Comparison of ENCODE assay signal across 18 cellular contexts in genomic region chr5:82985763-82986162, GRCh38.
"Had no signal": no experiment of that assay in that cellular context is flagged by ENCODE, and none has a peak within 500 bp of the region (broad histone marks: within the 10 kb centered on the region; RNA-seq: fewer than 3 reads in every experiment).

No MANE protein-coding gene starts in this region.

- H2AFZ ChIP-seq: hepatocyte had no signal

- H3K27me3 ChIP-seq: cardiac muscle cell, hepatocyte, upper lobe of left lung had no signal

- H3K27ac ChIP-seq: upper lobe of left lung had no signal

- H3K4me3 Mint-ChIP-seq: activated B cell treated with CpG ODN at 0.5 μM for 24 hours; activated CD8-positive, alpha-beta T cell treated with anti-CD3 and anti-CD28 coated beads for 36 hours; activated T-cell treated with anti-CD3 and anti-CD28 coated beads, Interleukin-2, amount 50 U/mL, for 4 hours; naive thymus-derived CD4-positive, alpha-beta T cell; stimulated activated naive CD8-positive, alpha-beta T cell treated with anti-CD3 and anti-CD28 coated beads, Interleukin-15, Interleukin-2, amounts not matched to agents 100 ng/mL and 50 ng/mL, for 24 hours had no signal

- DNase-seq: activated B cell treated with CpG ODN at 0.5 μM for 24 hours; activated CD4-positive, alpha-beta T cell treated with anti-CD3 and anti-CD28 coated beads for 48 hours; activated CD8-positive, alpha-beta T cell treated with anti-CD3 and anti-CD28 coated beads for 36 hours; activated effector memory CD4-positive, alpha-beta T cell treated with Interleukin-2 at 50 U/mL for 16 hours; activated T-cell treated with anti-CD3 and anti-CD28 coated beads, Interleukin-2, amount 50 U/mL, for 4 hours; islet precursor cell; naive thymus-derived CD4-positive, alpha-beta T cell; right cardiac atrium; T-helper 2 cell; upper lobe of left lung had no signal

- H3K4me1 Mint-ChIP-seq: activated B cell treated with CpG ODN at 0.5 μM for 24 hours had no signal

- H3K9me3 ChIP-seq: upper lobe of left lung had no signal

- H3K27ac Mint-ChIP-seq: activated B cell treated with CpG ODN at 0.5 μM for 24 hours; activated CD8-positive, alpha-beta T cell treated with anti-CD3 and anti-CD28 coated beads for 36 hours; activated naive CD4-positive, alpha-beta T cell treated with anti-CD3 and anti-CD28 coated beads, Interleukin-2, amount 50 U/mL, for 72 hours; naive thymus-derived CD4-positive, alpha-beta T cell; stimulated activated naive CD8-positive, alpha-beta T cell treated with anti-CD3 and anti-CD28 coated beads, Interleukin-15, Interleukin-2, amounts not matched to agents 100 ng/mL and 50 ng/mL, for 24 hours had no signal

- H3K9me3 Mint-ChIP-seq: activated B cell treated with CpG ODN at 0.5 μM for 24 hours; activated CD8-positive, alpha-beta T cell treated with anti-CD3 and anti-CD28 coated beads for 36 hours; activated T-cell treated with anti-CD3 and anti-CD28 coated beads, Interleukin-2, amount 50 U/mL, for 4 hours; stimulated activated naive CD8-positive, alpha-beta T cell treated with anti-CD3 and anti-CD28 coated beads, Interleukin-15, Interleukin-2, amounts not matched to agents 100 ng/mL and 50 ng/mL, for 24 hours had no signal

- ATAC-seq: activated CD8-positive, alpha-beta T cell treated with anti-CD3 and anti-CD28 coated beads for 36 hours; activated naive CD4-positive, alpha-beta T cell treated with anti-CD3 and anti-CD28 coated beads, Interleukin-2, amount 50 U/mL, for 72 hours; activated T-cell treated with anti-CD3 and anti-CD28 coated beads, Interleukin-2, amount 50 U/mL, for 4 hours; esophagus mucosa; left lobe of liver; naive thymus-derived CD4-positive, alpha-beta T cell; right cardiac atrium had no signal

- H3K4me3 ChIP-seq: cardiac muscle cell, hepatocyte, skin epidermis, upper lobe of left lung had no signal

- H3K36me3 ChIP-seq: cardiac muscle cell, upper lobe of left lung had no signal

- H3K79me2 ChIP-seq: hepatocyte had no signal

- H3K27me3 Mint-ChIP-seq: activated CD8-positive, alpha-beta T cell treated with anti-CD3 and anti-CD28 coated beads for 36 hours; progenitor cell of endocrine pancreas; stimulated activated naive CD8-positive, alpha-beta T cell treated with anti-CD3 and anti-CD28 coated beads, Interleukin-15, Interleukin-2, amounts not matched to agents 100 ng/mL and 50 ng/mL, for 24 hours had no signal

- H3K36me3 Mint-ChIP-seq: activated naive CD4-positive, alpha-beta T cell treated with anti-CD3 and anti-CD28 coated beads, Interleukin-2, amount 50 U/mL, for 72 hours; naive thymus-derived CD4-positive, alpha-beta T cell had no signal
